14 cellular contexts compared by ENCODE assay signal in genomic region chr18:2471523-2471922, GRCh38.
DNase-seq lines count a peak whose midpoint lies in the region; ATAC-seq and TF ChIP-seq lines count a peak whose summit lies in the region.
"Had no signal": no experiment of that assay in that cellular context is flagged by ENCODE, and none has a peak within 500 bp of the region (broad histone marks: within the 10 kb centered on the region; RNA-seq: fewer than 3 reads in every experiment).

No MANE protein-coding gene starts in this region.

- H4K20me1 ChIP-seq in neural progenitor cell (ENCODE audit: low read depth), result no peaks in the 10 kb centered on the region

- H3K4me1 ChIP-seq in neural progenitor cell, result no peaks in the 10 kb centered on the region
- no peaks in the 10 kb centered on the region for H3K4me1 ChIP-seq in suprapubic skin
- H3K4me1 ChIP-seq: sigmoid colon, tibial nerve had no signal

- H3K9ac ChIP-seq in neural progenitor cell, result no peak overlapping the region

- ATAC-seq in activated CD4-positive, alpha-beta T cell treated with anti-CD3 and anti-CD28 coated beads for 36 hours, result peak; percentile 26
- ATAC-seq in HG02678 (IDR thresholded peaks at IDR 0.05; ENCODE audit: unreplicated experiment) (peak; percentile 52), HG03378 (IDR thresholded peaks at IDR 0.05; ENCODE audit: unreplicated experiment) (no peak)

- 94% methylated on average over 2 of the region's 2 CpGs for WGBS in suprapubic skin

- CTCF ChIA-PET in activated CD4-positive, alpha-beta T cell treated with anti-CD3 and anti-CD28 coated beads for 36 hours (lab: Charles Lee), result interaction anchor here (0.8 to 1.0 kb wide), 2 partner anchors 52 to 71 kb away, joined by 3 to 4 read pairs; no protein-coding TSS in a partner anchor

- H3K27me3 Mint-ChIP-seq in activated CD4-positive, alpha-beta T cell treated with anti-CD3 and anti-CD28 coated beads for 36 hours, result peaks cover 6% of the 10 kb centered on the region
- H3K27me3 Mint-ChIP-seq in neural progenitor cell (ENCODE audit: insufficient read depth, low read depth), result peaks cover 2% of the 10 kb centered on the region

- no peak overlapping the region for H3K4me3 Mint-ChIP-seq in activated CD4-positive, alpha-beta T cell treated with anti-CD3 and anti-CD28 coated beads for 36 hours
- H3K4me3 Mint-ChIP-seq in neural progenitor cell, result no peak overlapping the region

- H2AFZ ChIP-seq in neural progenitor cell (replicated peaks), result peak overlapping the region; percentile 63

- H3K27me3 ChIP-seq in neural progenitor cell (no peaks in the 10 kb centered on the region), suprapubic skin (no peaks in the 10 kb centered on the region)
- H3K27me3 ChIP-seq: sigmoid colon, tibial nerve had no signal

- no peaks in the 10 kb centered on the region for H3K9me3 ChIP-seq in neural progenitor cell (ENCODE audit: low read depth)
- no peaks in the 10 kb centered on the region for H3K9me3 ChIP-seq in suprapubic skin
- H3K9me3 ChIP-seq: tibial nerve had no signal

- TF ChIP-seq POLR2A in suprapubic skin (IDR thresholded peaks at IDR 0.05), result no peak

- H3K9me3 Mint-ChIP-seq in activated CD4-positive, alpha-beta T cell treated with anti-CD3 and anti-CD28 coated beads for 36 hours (ENCODE audit: low read depth), result no peaks in the 10 kb centered on the region
- no peaks in the 10 kb centered on the region for H3K9me3 Mint-ChIP-seq in neural progenitor cell

- DNase-seq in activated CD4-positive, alpha-beta T cell treated with anti-CD3 and anti-CD28 coated beads for 36 hours, result peak; percentile 14
- no peak for DNase-seq in activated CD4-positive, alpha-beta T cell treated with anti-CD3 and anti-CD28 coated beads for 1 hour
- DNase-seq in RPMI8226 (peak; percentile 13), neural progenitor cell (ENCODE audit: low spot score) (no peak), NCI-H2107 (lab: John Stamatoyannopoulos, UW) (no peak), suprapubic skin (ENCODE audit: low spot score in 2 of 2) (no peak)
- DNase-seq: activated effector memory CD4-positive, alpha-beta T cell treated with anti-CD3 and anti-CD28 coated beads, Interleukin-2, amount 50 U/mL, for 16 hours; caudate nucleus; NCI-H510A; sigmoid colon had no signal

- H3K27ac Mint-ChIP-seq in activated CD4-positive, alpha-beta T cell treated with anti-CD3 and anti-CD28 coated beads for 36 hours, result no peak overlapping the region
- no peak overlapping the region for H3K27ac Mint-ChIP-seq in neural progenitor cell

- H3K27ac ChIP-seq in neural progenitor cell, result no peak overlapping the region
- H3K27ac ChIP-seq in suprapubic skin, result no peak overlapping the region
- H3K27ac ChIP-seq: sigmoid colon, SK-N-MC, tibial nerve had no signal

- TF ChIP-seq EP300 in suprapubic skin (IDR thresholded peaks at IDR 0.05), result no peak

- H3K4me2 ChIP-seq in neural progenitor cell, result no peak overlapping the region

- no peak overlapping the region for H3K4me3 ChIP-seq in neural progenitor cell
- no peak overlapping the region for H3K4me3 ChIP-seq in suprapubic skin
- H3K4me3 ChIP-seq: sigmoid colon, SK-N-MC, tibial nerve had no signal

- no peaks in the 10 kb centered on the region for H3K79me2 ChIP-seq in neural progenitor cell (ENCODE audit: low read depth)

- POLR2A ChIA-PET in activated CD4-positive, alpha-beta T cell treated with anti-CD3 and anti-CD28 coated beads for 36 hours (lab: Charles Lee), result no interaction called here

- no peaks in the 10 kb centered on the region for H3K36me3 ChIP-seq in neural progenitor cell
- no peaks in the 10 kb centered on the region for H3K36me3 ChIP-seq in suprapubic skin
- H3K36me3 ChIP-seq: sigmoid colon, tibial nerve had no signal

- no peaks in the 10 kb centered on the region for H3F3A ChIP-seq in neural progenitor cell (ENCODE audit: low read depth)

- H3K36me3 Mint-ChIP-seq in activated CD4-positive, alpha-beta T cell treated with anti-CD3 and anti-CD28 coated beads for 36 hours (ENCODE audit: low read depth), result no peaks in the 10 kb centered on the region
- no peaks in the 10 kb centered on the region for H3K36me3 Mint-ChIP-seq in neural progenitor cell

- intact Hi-C loops in activated CD4-positive, alpha-beta T cell treated with anti-CD3 and anti-CD28 coated beads for 36 hours (cut with DNase I, micrococcal nuclease), result no loop called here

- H3K4me1 Mint-ChIP-seq in activated CD4-positive, alpha-beta T cell treated with anti-CD3 and anti-CD28 coated beads for 36 hours, result no peaks in the 10 kb centered on the region
- H3K4me1 Mint-ChIP-seq in neural progenitor cell, result no peaks in the 10 kb centered on the region

- TF ChIP-seq CTCF in neural progenitor cell (IDR thresholded peaks at IDR 0.05), result peak; percentile 29
- no peak for TF ChIP-seq CTCF in suprapubic skin (IDR thresholded peaks at IDR 0.05)

Comparison
In these comparisons a context has a peak if more than half of its experiments do, and no peak if none do; other contexts are left out.
1. DNase-seq: peak in activated CD4-positive, alpha-beta T cell treated with anti-CD3 and anti-CD28 coated beads for 36 hours (single experiment) and RPMI8226 (single experiment); none in activated CD4-positive, alpha-beta T cell treated with anti-CD3 and anti-CD28 coated beads for 1 hour (single experiment), neural progenitor cell (single experiment), NCI-H2107 (single experiment) and suprapubic skin (0 of 2).